8 cellular contexts compared by ENCODE assay signal in genomic region chr13:52160053-52160452, GRCh38. TPM values are rescaled to one million over a fixed set of nuclear protein-coding genes. Genes with fewer than 3 reads are reported as not detected.
DNase-seq lines count a peak whose midpoint lies in the region; ATAC-seq and TF ChIP-seq lines count a peak whose summit lies in the region.

No MANE protein-coding gene starts in this region.

- H2AFZ ChIP-seq in KMS-11 (ENCODE audit: low read depth) (peak overlapping the region; percentile 87), neural progenitor cell (replicated peaks) (no peak overlapping the region)

- no peak for ATAC-seq in GM18909 (IDR thresholded peaks at IDR 0.05; ENCODE audit: poor library complexity, unreplicated experiment)

- DNase-seq in CD14-positive monocyte (ENCODE audit: low spot score) (no peak), neural progenitor cell (ENCODE audit: low spot score) (no peak), HUDEP-2 (lab: John Stamatoyannopoulos, UW; ENCODE audit: unreplicated experiment in 76 of 76) (no peak), amygdala (lab: John Stamatoyannopoulos, UW) (no peak), foreskin fibroblast (no peak)

- peaks cover 1 to 9% (median 9%) of the 10 kb centered on the region in 3 donors for H3K27me3 Mint-ChIP-seq in CD14-positive monocyte (ENCODE audit: low read depth in 3 of 3)
- peaks cover 7% of the 10 kb centered on the region for H3K27me3 Mint-ChIP-seq in neural progenitor cell (ENCODE audit: insufficient read depth, low read depth)

- H3K36me3 ChIP-seq in KMS-11 (ENCODE audit: insufficient read depth) = no peaks in the 10 kb centered on the region
- H3K36me3 ChIP-seq in neural progenitor cell = no peaks in the 10 kb centered on the region

- H3K9me3 ChIP-seq in neural progenitor cell (ENCODE audit: low read depth) = no peaks in the 10 kb centered on the region

- H3K27me3 ChIP-seq in KMS-11 (ENCODE audit: insufficient read depth, low read depth) (no peaks in the 10 kb centered on the region), neural progenitor cell (peaks cover 26% of the 10 kb centered on the region)

- intact Hi-C loops in CD14-positive monocyte (cut with micrococcal nuclease) = no loop called here

- no peak overlapping the region for H3K4me3 ChIP-seq in KMS-11 (IDR thresholded peaks at IDR 0.05; ENCODE audit: insufficient read depth, low read depth, low read length)
- no peak overlapping the region for H3K4me3 ChIP-seq in neural progenitor cell
- H3K4me3 ChIP-seq in foreskin fibroblast (ENCODE audit: low read depth in 1 of 2, low read length in 2 of 2) = no peak overlapping the region

- peak overlapping the region; percentile 95 to 96 for H3K4me3 Mint-ChIP-seq in CD14-positive monocyte
- H3K4me3 Mint-ChIP-seq in neural progenitor cell = peak overlapping the region; percentile 94

- no peak for TF ChIP-seq CTCF in CD14-positive monocyte (IDR thresholded peaks at IDR 0.05)
- TF ChIP-seq CTCF in KMS-11 (conservative IDR thresholded peaks at IDR 0.05; ENCODE audit: low read depth, low read length) = no peak
- no peak for TF ChIP-seq CTCF in neural progenitor cell (IDR thresholded peaks at IDR 0.05)
- TF ChIP-seq CTCF in foreskin fibroblast (IDR thresholded peaks at IDR 0.05; ENCODE audit: low read depth, low read length) = no peak

- H3K36me3 Mint-ChIP-seq in CD14-positive monocyte = peaks cover 6 to 14% of the 10 kb centered on the region in 2 donors
- peaks cover 9% of the 10 kb centered on the region for H3K36me3 Mint-ChIP-seq in neural progenitor cell

- H3K4me1 ChIP-seq in KMS-11 (ENCODE audit: low read depth, poor library complexity, severe bottlenecking) = peaks cover 14% of the 10 kb centered on the region
- H3K4me1 ChIP-seq in neural progenitor cell = peaks cover 22% of the 10 kb centered on the region

- H3F3A ChIP-seq in neural progenitor cell (ENCODE audit: low read depth) = peaks cover 25% of the 10 kb centered on the region

- H3K27ac ChIP-seq in KMS-11 (no peak overlapping the region), cingulate gyrus (ENCODE audit: low read depth, low read length) (peak overlapping the region; percentile 84), neural progenitor cell (no peak overlapping the region)

- H3K9ac ChIP-seq in KMS-11 = no peak overlapping the region
- H3K9ac ChIP-seq in neural progenitor cell = no peak overlapping the region

- H3K79me2 ChIP-seq in KMS-11 (ENCODE audit: insufficient read depth, low read depth) (peaks cover 7% of the 10 kb centered on the region; the same call in 1 of the 2 replicates), neural progenitor cell (ENCODE audit: low read depth) (no peaks in the 10 kb centered on the region)

- peaks cover 39% of the 10 kb centered on the region for H3K4me1 Mint-ChIP-seq in CD14-positive monocyte
- H3K4me1 Mint-ChIP-seq in neural progenitor cell = peaks cover 51% of the 10 kb centered on the region

- H3K4me2 ChIP-seq in KMS-11 (peak overlapping the region; percentile 14; the same call in 1 of the 2 replicates), neural progenitor cell (no peak overlapping the region)

- H3K9me3 Mint-ChIP-seq in CD14-positive monocyte (peaks cover 0 to 2% (median 0%) of the 10 kb centered on the region in 7 donors), neural progenitor cell (no peaks in the 10 kb centered on the region)

- H3K27ac Mint-ChIP-seq in CD14-positive monocyte (peak overlapping the region in 1 of 7 donors; percentile 57), neural progenitor cell (peak overlapping the region; percentile 2)

- H4K20me1 ChIP-seq in KMS-11 (ENCODE audit: insufficient read depth) (no peaks in the 10 kb centered on the region), neural progenitor cell (ENCODE audit: low read depth) (peaks cover 4% of the 10 kb centered on the region)

RNA-seq across cellular contexts. Expression of gene NEK3, which starts 0.7 kb away (rescaled TPM):
- 1 to 10 TPM; 5.7 to 6.1 TPM for polyA plus RNA-seq in CD14-positive monocyte
- 24.9 and 38.4 TPM in 2 replicates for total RNA-seq in neural progenitor cell (ENCODE audit: low replicate concordance)

RNA-seq across cellular contexts. Expression of gene NEK5, which starts 31.2 kb away (rescaled TPM):
- polyA plus RNA-seq in CD14-positive monocyte = under 1 TPM in 1 of 2 donors, not detected in 1; 0.07 TPM
- total RNA-seq in neural progenitor cell (ENCODE audit: low replicate concordance) = 0.09 and 0.28 TPM in 2 replicates
